In the genomic region with DNA sequence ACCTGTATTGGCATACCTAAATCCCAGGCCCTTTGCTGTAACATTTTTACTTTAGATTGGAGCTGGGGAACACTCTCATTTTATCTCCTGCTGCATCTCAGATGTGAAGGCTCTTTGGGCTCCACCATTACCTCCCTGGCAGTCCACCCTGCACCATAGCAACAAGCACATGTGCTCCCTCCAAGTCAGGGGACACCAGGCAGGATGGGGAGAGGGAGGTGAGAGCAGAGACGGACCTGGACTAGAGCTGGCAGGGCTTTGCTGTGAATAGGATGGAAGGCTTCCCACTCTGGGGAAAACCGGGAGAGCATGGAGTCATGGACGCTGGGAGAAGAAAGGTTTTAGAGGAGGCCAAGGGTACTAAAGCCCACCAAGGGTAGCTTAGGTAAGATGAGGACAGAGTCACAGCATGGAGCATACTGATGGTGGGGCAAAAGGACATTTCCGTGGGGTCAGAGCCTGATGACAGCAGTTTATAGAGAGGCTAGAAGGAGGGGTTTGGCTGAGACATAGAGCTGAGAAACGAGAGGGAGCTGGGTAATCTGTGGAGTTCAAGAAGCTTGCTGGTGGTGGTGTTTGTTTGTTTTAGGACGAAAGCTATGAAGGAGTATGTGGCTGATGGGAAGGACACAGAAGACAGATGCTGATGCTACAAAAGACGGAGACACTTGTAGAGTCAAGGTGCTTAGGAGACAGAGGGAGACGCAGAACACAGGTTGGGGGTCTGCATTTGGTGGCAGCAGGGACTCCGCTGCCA, we compare ENCODE assay signal across 15 cellular contexts.
DNase-seq lines count a peak whose midpoint lies in the region; ATAC-seq and TF ChIP-seq lines count a peak whose summit lies in the region.
"Had no signal": no experiment of that assay in that cellular context is flagged by ENCODE, and none has a peak within 500 bp of the region (broad histone marks: within the 10 kb centered on the region; RNA-seq: fewer than 3 reads in every experiment).

No MANE protein-coding gene starts in this region.

- TF ChIP-seq CTCF in HFFc6 (IDR thresholded peaks at IDR 0.05), result no peak
- TF ChIP-seq CTCF in mesothelial cell of epicardium (IDR thresholded peaks at IDR 0.05; ENCODE audit: unreplicated experiment), result no peak
- TF ChIP-seq CTCF in GM23338 (conservative IDR thresholded peaks at IDR 0.05; ENCODE audit: low read depth in 2 of 2), result no peak

- H3K79me2 ChIP-seq in GM23338 (replicated peaks; ENCODE audit: insufficient read depth), result no peaks in the 10 kb centered on the region

- peak overlapping the region in 1 of 5 donors; percentile 53 for H3K9ac ChIP-seq in subcutaneous abdominal adipose tissue (ENCODE audit: low read length in 5 of 5)

- 0 out of 2 replicates have a peak, but pooled peaks cover 2% of the 10 kb centered on the region for H3K9me2 ChIP-seq in GM23338 (ENCODE audit: insufficient read depth)

- H4K20me1 ChIP-seq in GM23338 (replicated peaks; ENCODE audit: insufficient read depth), result no peaks in the 10 kb centered on the region

- H3K4me3 Mint-ChIP-seq in HFFc6 (peak overlapping the region; percentile 61), mesothelial cell of epicardium (no peak overlapping the region), GM23338 (no peak overlapping the region)
- no peak overlapping the region for H3K4me3 Mint-ChIP-seq in stimulated activated memory B cell treated with anti-CD40 and anti-IgM and Interleukin-4, amounts not matched to agents 10 μg/mL and 1 μg/mL and 100 μg/mL, for 72 hours

- H3K36me3 Mint-ChIP-seq in HFFc6 (ENCODE audit: low read depth) (peaks cover 6% of the 10 kb centered on the region; the same call in 1 of the 2 replicates), mesothelial cell of epicardium (peaks cover 2% of the 10 kb centered on the region), GM23338 (ENCODE audit: low read depth) (no peaks in the 10 kb centered on the region)
- H3K36me3 Mint-ChIP-seq in stimulated activated memory B cell treated with anti-CD40 and anti-IgM and Interleukin-4, amounts not matched to agents 10 μg/mL and 1 μg/mL and 100 μg/mL, for 72 hours, result no peaks in the 10 kb centered on the region

- H3K4me1 Mint-ChIP-seq in HFFc6 (ENCODE audit: low read depth), result peaks cover 6% of the 10 kb centered on the region
- peaks cover 44% of the 10 kb centered on the region for H3K4me1 Mint-ChIP-seq in mesothelial cell of epicardium
- no peaks in the 10 kb centered on the region for H3K4me1 Mint-ChIP-seq in GM23338
- H3K4me1 Mint-ChIP-seq in stimulated activated memory B cell treated with anti-CD40 and anti-IgM and Interleukin-4, amounts not matched to agents 10 μg/mL and 1 μg/mL and 100 μg/mL, for 72 hours, result no peaks in the 10 kb centered on the region

- H3K9me3 Mint-ChIP-seq in HFFc6 (no peaks in the 10 kb centered on the region), mesothelial cell of epicardium (no peaks in the 10 kb centered on the region), GM23338 (no peaks in the 10 kb centered on the region; the same call in 2 of the 3 replicates)
- H3K9me3 Mint-ChIP-seq in stimulated activated memory B cell treated with anti-CD40 and anti-IgM and Interleukin-4, amounts not matched to agents 10 μg/mL and 1 μg/mL and 100 μg/mL, for 72 hours, result peaks cover 8% of the 10 kb centered on the region

- H3K27ac ChIP-seq in esophagus (ENCODE audit: low read depth in 2 of 2, low read length in 1 of 2) (peak overlapping the region; percentile 7 to 8), subcutaneous abdominal adipose tissue (ENCODE audit: low read depth, low read length) (peak overlapping the region; percentile 84), GM23338 (ENCODE audit: low read depth) (no peak overlapping the region)

- H3K27me3 ChIP-seq in esophagus (ENCODE audit: control insufficient read depth in 1 of 2, insufficient read depth in 2 of 2, low read length in 2 of 2) (no peaks in the 10 kb centered on the region), subcutaneous abdominal adipose tissue (ENCODE audit: control insufficient read depth in 5 of 5, insufficient read depth in 4 of 5, low read length in 5 of 5) (no peaks in the 10 kb centered on the region), GM23338 (ENCODE audit: insufficient read depth) (no peaks in the 10 kb centered on the region)

- H3K36me3 ChIP-seq in esophagus (ENCODE audit: control insufficient read depth in 2 of 2, insufficient read depth in 2 of 2, low read length in 1 of 2) (no peaks in the 10 kb centered on the region), subcutaneous abdominal adipose tissue (ENCODE audit: control insufficient read depth in 5 of 5, insufficient read depth in 5 of 5, low read length in 5 of 5) (no peaks in the 10 kb centered on the region), GM23338 (ENCODE audit: insufficient read depth) (no peaks in the 10 kb centered on the region)

- no peak overlapping the region for H3K4me2 ChIP-seq in GM23338

- H3K4me3 ChIP-seq in esophagus (ENCODE audit: low read depth in 1 of 2, low read length in 2 of 2) (no peak overlapping the region), subcutaneous abdominal adipose tissue (ENCODE audit: low read depth in 1 of 5, low read length in 5 of 5) (no peak overlapping the region), GM23338 (no peak overlapping the region)

- H3K27me3 Mint-ChIP-seq in HFFc6 (ENCODE audit: insufficient read depth) (no peaks in the 10 kb centered on the region), mesothelial cell of epicardium (ENCODE audit: low read depth) (no peaks in the 10 kb centered on the region), GM23338 (ENCODE audit: insufficient read depth, low read depth, poor library complexity) (no peaks in the 10 kb centered on the region)
- H3K27me3 Mint-ChIP-seq in stimulated activated memory B cell treated with anti-CD40 and anti-IgM and Interleukin-4, amounts not matched to agents 10 μg/mL and 1 μg/mL and 100 μg/mL, for 72 hours, result peaks cover 8% of the 10 kb centered on the region

- no peaks in the 10 kb centered on the region for H3F3A ChIP-seq in GM23338 (replicated peaks; ENCODE audit: low read depth)

- H3K4me1 ChIP-seq in esophagus (ENCODE audit: control insufficient read depth in 2 of 2, insufficient read depth in 2 of 2, low read length in 1 of 2), result peaks cover 0 to 2% of the 10 kb centered on the region in 2 donors
- H3K4me1 ChIP-seq in subcutaneous abdominal adipose tissue (ENCODE audit: control insufficient read depth in 5 of 5, insufficient read depth in 5 of 5, low read length in 5 of 5), result peaks cover 7 to 34% (median 27%) of the 10 kb centered on the region in 5 donors
- H3K4me1 ChIP-seq in GM23338 (ENCODE audit: insufficient read depth), result no peaks in the 10 kb centered on the region
- H3K4me1 ChIP-seq: Caco-2 had no signal

- WGBS in esophagus, 2 donors, result 77% methylated on average over 9 of the region's 9 CpGs

- DNase-seq in HFFc6 (no peak), mesothelial cell of epicardium (ENCODE audit: low spot score in 2 of 2, unreplicated experiment in 2 of 2) (no peak), GM23338 (ENCODE audit: low spot score) (no peak)
- DNase-seq: activated CD8-positive, alpha-beta memory T cell treated with anti-CD3 and anti-CD28 coated beads for 24 hours; activated gamma-delta T cell treated with Interleukin-2 at 50 U/mL for 16 hours; Caco-2; islet precursor cell; NCI-H187 treated with DMSO at 0.1 percent for 48 hours; NCI-H524; OCI-M1 had no signal

- ATAC-seq in GM23338 (no peak), HG03520 (IDR thresholded peaks at IDR 0.05; ENCODE audit: unreplicated experiment) (no peak), HG03378 (IDR thresholded peaks at IDR 0.05; ENCODE audit: unreplicated experiment) (no peak)
- ATAC-seq in stimulated activated memory B cell treated with anti-CD40 and anti-IgM and Interleukin-4, amounts not matched to agents 10 μg/mL and 1 μg/mL and 100 μg/mL, for 72 hours, result no peak

- H3K27ac Mint-ChIP-seq in HFFc6 (peak overlapping the region; percentile 95), mesothelial cell of epicardium (peak overlapping the region; percentile 52), GM23338 (no peak overlapping the region)
- H3K27ac Mint-ChIP-seq in stimulated activated memory B cell treated with anti-CD40 and anti-IgM and Interleukin-4, amounts not matched to agents 10 μg/mL and 1 μg/mL and 100 μg/mL, for 72 hours, result no peak overlapping the region

- H2AFZ ChIP-seq in GM23338, result no peak overlapping the region; the same call in 1 of the 2 replicates

- H3K9me3 ChIP-seq in esophagus (ENCODE audit: control insufficient read depth in 2 of 2, insufficient read depth in 1 of 2, low read depth in 1 of 2, low read length in 1 of 2) (no peaks in the 10 kb centered on the region), subcutaneous abdominal adipose tissue (ENCODE audit: control insufficient read depth in 5 of 5, low read length in 5 of 5) (no peaks in the 10 kb centered on the region)
- H3K9me3 ChIP-seq: Caco-2 had no signal

TF ChIP-seq in GM23338, 12 proteins besides CTCF, POLR2A, EP300 and RAD21 (continues in another document):
- TF ChIP-seq POLR2AphosphoS5 (IDR thresholded peaks at IDR 0.05; ENCODE audit: low read depth), result no peak
- no peak for TF ChIP-seq STAT1 (IDR thresholded peaks at IDR 0.05; ENCODE audit: unreplicated experiment)
- no peak for TF ChIP-seq JUNB (IDR thresholded peaks at IDR 0.05; ENCODE audit: unreplicated experiment)
- no peak for TF ChIP-seq NANOG (IDR thresholded peaks at IDR 0.05; ENCODE audit: borderline replicate concordance)
- TF ChIP-seq, protein P1, sequence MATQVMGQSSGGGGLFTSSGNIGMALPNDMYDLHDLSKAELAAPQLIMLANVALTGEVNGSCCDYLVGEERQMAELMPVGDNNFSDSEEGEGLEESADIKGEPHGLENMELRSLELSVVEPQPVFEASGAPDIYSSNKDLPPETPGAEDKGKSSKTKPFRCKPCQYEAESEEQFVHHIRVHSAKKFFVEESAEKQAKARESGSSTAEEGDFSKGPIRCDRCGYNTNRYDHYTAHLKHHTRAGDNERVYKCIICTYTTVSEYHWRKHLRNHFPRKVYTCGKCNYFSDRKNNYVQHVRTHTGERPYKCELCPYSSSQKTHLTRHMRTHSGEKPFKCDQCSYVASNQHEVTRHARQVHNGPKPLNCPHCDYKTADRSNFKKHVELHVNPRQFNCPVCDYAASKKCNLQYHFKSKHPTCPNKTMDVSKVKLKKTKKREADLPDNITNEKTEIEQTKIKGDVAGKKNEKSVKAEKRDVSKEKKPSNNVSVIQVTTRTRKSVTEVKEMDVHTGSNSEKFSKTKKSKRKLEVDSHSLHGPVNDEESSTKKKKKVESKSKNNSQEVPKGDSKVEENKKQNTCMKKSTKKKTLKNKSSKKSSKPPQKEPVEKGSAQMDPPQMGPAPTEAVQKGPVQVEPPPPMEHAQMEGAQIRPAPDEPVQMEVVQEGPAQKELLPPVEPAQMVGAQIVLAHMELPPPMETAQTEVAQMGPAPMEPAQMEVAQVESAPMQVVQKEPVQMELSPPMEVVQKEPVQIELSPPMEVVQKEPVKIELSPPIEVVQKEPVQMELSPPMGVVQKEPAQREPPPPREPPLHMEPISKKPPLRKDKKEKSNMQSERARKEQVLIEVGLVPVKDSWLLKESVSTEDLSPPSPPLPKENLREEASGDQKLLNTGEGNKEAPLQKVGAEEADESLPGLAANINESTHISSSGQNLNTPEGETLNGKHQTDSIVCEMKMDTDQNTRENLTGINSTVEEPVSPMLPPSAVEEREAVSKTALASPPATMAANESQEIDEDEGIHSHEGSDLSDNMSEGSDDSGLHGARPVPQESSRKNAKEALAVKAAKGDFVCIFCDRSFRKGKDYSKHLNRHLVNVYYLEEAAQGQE (IDR thresholded peaks at IDR 0.05; ENCODE audit: unreplicated experiment), result no peak

Comparison
In these comparisons a context has a peak if more than half of its experiments do, and no peak if none do; other contexts are left out.
1. H3K27ac Mint-ChIP-seq: peak in HFFc6 (single experiment) and mesothelial cell of epicardium (single experiment); none in GM23338 (single experiment) and stimulated activated memory B cell treated with anti-CD40 and anti-IgM and Interleukin-4, amounts not matched to agents 10 μg/mL and 1 μg/mL and 100 μg/mL, for 72 hours (single experiment).